In the genomic region with DNA sequence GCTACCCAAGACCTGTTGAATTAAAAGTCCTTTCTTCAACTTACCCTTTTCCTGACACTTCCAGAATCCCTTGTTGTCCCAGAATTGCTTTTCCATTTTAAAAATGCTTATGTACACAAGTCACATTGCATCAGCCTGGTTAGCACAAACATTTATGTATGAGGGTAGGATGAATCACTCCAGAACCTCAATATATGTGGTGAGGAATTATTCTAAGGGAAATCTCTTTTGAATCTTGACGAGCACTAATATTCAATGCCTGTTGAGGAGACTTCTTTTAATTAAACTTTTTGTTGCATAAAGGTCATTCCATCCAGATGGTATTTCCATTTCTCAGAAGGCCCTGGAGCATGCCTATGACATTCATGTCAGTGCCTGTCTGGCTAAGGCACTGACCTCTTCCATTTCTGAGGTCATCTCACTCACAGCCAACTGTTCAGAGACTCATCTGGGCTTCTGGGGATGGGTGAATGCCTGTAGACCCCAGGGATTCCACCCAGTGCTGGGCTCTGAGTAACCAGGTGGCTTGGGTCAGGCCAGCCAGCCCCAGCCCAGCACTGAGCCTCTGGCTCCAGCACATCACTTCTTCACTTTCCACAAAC, we compare ENCODE assay signal across 25 cellular contexts. TPM values are rescaled to one million over a fixed set of nuclear protein-coding genes. Genes with fewer than 3 reads are reported as not detected.
DNase-seq lines count a peak whose midpoint lies in the region; ATAC-seq and TF ChIP-seq lines count a peak whose summit lies in the region.
"Had no signal": no experiment of that assay in that cellular context is flagged by ENCODE, and none has a peak within 500 bp of the region (broad histone marks: within the 10 kb centered on the region; RNA-seq: fewer than 3 reads in every experiment).

No MANE protein-coding gene starts in this region.

- H3K4me1 ChIP-seq in GM23248 (ENCODE audit: insufficient read depth) (peaks cover 10% of the 10 kb centered on the region), Panc1 (ENCODE audit: control insufficient read depth, insufficient read depth, low read length) (no peaks in the 10 kb centered on the region), osteoblast (ENCODE audit: insufficient read depth, low read length) (peaks cover 11% of the 10 kb centered on the region)
- H3K4me1 ChIP-seq: BLaER1, HAP-1, prostate gland, spleen had no signal

- intact Hi-C loops in Panc1 (cut with micrococcal nuclease; ENCODE audit: unreplicated experiment), result no loop called here

- BruUV-seq in Panc1 (replicated peaks; lab: Mats Ljungman, UMichigan), result no TSS peak

- no peak for TF ChIP-seq CTCF in Panc1 (IDR thresholded peaks at IDR 0.05)
- no peak for TF ChIP-seq CTCF in choroid plexus epithelial cell (conservative IDR thresholded peaks at IDR 0.05; ENCODE audit: low read depth, low read length)
- TF ChIP-seq CTCF in osteoblast (IDR thresholded peaks at IDR 0.05; ENCODE audit: extremely low read depth, low read depth, low read length), result no peak

- 37 to 43% methylated on average over 1 of the region's 1 CpG for WGBS in GM23248 (ENCODE audit: low coverage in 1 of 2, low lambda C conversion rate in 2 of 2, missing lambda C conversion rate in 2 of 2), 2 experiments

- H3K9me3 ChIP-seq in GM23248 (ENCODE audit: low read depth) (no peaks in the 10 kb centered on the region), Panc1 (ENCODE audit: control insufficient read depth, insufficient read depth, low read depth, low read length) (no peaks in the 10 kb centered on the region), osteoblast (ENCODE audit: low read depth, low read length) (no peaks in the 10 kb centered on the region)
- H3K9me3 ChIP-seq: BLaER1, HAP-1, prostate gland, spleen had no signal

- H2AFZ ChIP-seq in GM23248, result 0 out of 2 replicates have a peak overlapping the region, but pooled peaks have one; percentile 46
- no peak overlapping the region for H2AFZ ChIP-seq in osteoblast (ENCODE audit: low read length)

- H3F3A ChIP-seq in GM23248 (ENCODE audit: insufficient read depth), result no peaks in the 10 kb centered on the region

- no peaks in the 10 kb centered on the region for H3K79me2 ChIP-seq in GM23248 (ENCODE audit: insufficient read depth)
- no peaks in the 10 kb centered on the region for H3K79me2 ChIP-seq in osteoblast (ENCODE audit: insufficient read depth, low read length)

- H3K27ac ChIP-seq in GM23248 (no peak overlapping the region), Panc1 (ENCODE audit: low read length) (no peak overlapping the region), osteoblast (ENCODE audit: low read depth, low read length) (peak overlapping the region; percentile 24)
- H3K27ac ChIP-seq: BLaER1, prostate gland, spleen had no signal

- ATAC-seq in Panc1, result no peak
- no peak for ATAC-seq in GM21360 (IDR thresholded peaks at IDR 0.05; ENCODE audit: unreplicated experiment)
- ATAC-seq in HG02885 (IDR thresholded peaks at IDR 0.05; ENCODE audit: poor library complexity, unreplicated experiment), result no peak
- ATAC-seq: natural killer cell had no signal

- peak; percentile 67 for DNase-seq in GM23248
- peak; percentile 7 for DNase-seq in Panc1 (ENCODE audit: low read depth, low spot score)
- DNase-seq in choroid plexus epithelial cell (ENCODE audit: low read depth), result peak; percentile 39
- peak; percentile 82 for DNase-seq in osteoblast (ENCODE audit: insufficient read length, low spot score, missing footprints)
- DNase-seq in inferior parietal cortex (ENCODE audit: extremely low spot score), result no peak
- DNase-seq in DMS 273 (lab: John Stamatoyannopoulos, UW; ENCODE audit: unreplicated experiment), result no peak
- DNase-seq: activated CD4-positive, CD25-positive, alpha-beta regulatory T cell; activated effector memory CD4-positive, alpha-beta T cell treated with anti-CD3 and anti-CD28 coated beads, Interleukin-2, amount 50 U/mL, for 16 hours; anterior cingulate cortex; cortex of kidney; natural killer cell; NCI-H1694; NCI-H345; SHP77; spleen had no signal

- H3K9me2 ChIP-seq in GM23248 (ENCODE audit: insufficient read depth), result no peaks in the 10 kb centered on the region

- POLR2A ChIA-PET in Panc1 (lab: Charles Lee), result no interaction called here

- in situ Hi-C loops in GM23248 (cut with MboI) (no loop called here), Panc1 (cut with HindIII; ENCODE audit: low pct_unique_long_range_greater_than_20kb, low sequenced_read_pairs) (no loop called here)

- H3K4me3 ChIP-seq in GM23248 (no peak overlapping the region), Panc1 (ENCODE audit: low read depth in 2 of 2, low read length in 2 of 2) (no peak overlapping the region), choroid plexus epithelial cell (ENCODE audit: low read depth, low read length) (no peak overlapping the region), osteoblast (ENCODE audit: insufficient read depth, low read length) (no peak overlapping the region)
- H3K4me3 ChIP-seq: BLaER1, HAP-1, lung, prostate gland, spleen had no signal

- H3K4me2 ChIP-seq in GM23248 (ENCODE audit: unreplicated experiment), result no peak overlapping the region
- peak overlapping the region; percentile 37 for H3K4me2 ChIP-seq in osteoblast (ENCODE audit: insufficient read depth, low read length)
- H3K4me2 ChIP-seq: BLaER1 had no signal

- no peak overlapping the region for H3K9ac ChIP-seq in GM23248
- H3K9ac ChIP-seq: BLaER1 had no signal

- CTCF ChIA-PET in Panc1 (lab: Charles Lee), result no interaction called here

- no peaks in the 10 kb centered on the region for H4K20me1 ChIP-seq in GM23248 (ENCODE audit: insufficient read depth)
- H4K20me1 ChIP-seq in osteoblast (ENCODE audit: insufficient read depth, low read length), result no peaks in the 10 kb centered on the region
- H4K20me1 ChIP-seq: BLaER1 had no signal

- H3K36me3 ChIP-seq in GM23248 (ENCODE audit: low read depth), result no peaks in the 10 kb centered on the region
- no peaks in the 10 kb centered on the region for H3K36me3 ChIP-seq in Panc1 (ENCODE audit: control insufficient read depth, insufficient read depth, low read length)
- H3K36me3 ChIP-seq in osteoblast (ENCODE audit: insufficient read depth, low read length), result no peaks in the 10 kb centered on the region
- H3K36me3 ChIP-seq: BLaER1, HAP-1, prostate gland, spleen had no signal

- H3K27me3 ChIP-seq in GM23248 (replicated peaks; ENCODE audit: insufficient read depth) (no peaks in the 10 kb centered on the region), Panc1 (ENCODE audit: control insufficient read depth, insufficient read depth, low read length) (no peaks in the 10 kb centered on the region), osteoblast (ENCODE audit: insufficient read depth, low read length) (no peaks in the 10 kb centered on the region)
- H3K27me3 ChIP-seq: BLaER1, spleen had no signal

RNA-seq across cellular contexts. Expression of gene ACMSD, which starts 28.2 kb away (rescaled TPM):
- not detected in 2 replicates for total RNA-seq in GM23248 (2014; rRNA removed; shearing (Covaris generic))
- not detected in 2 replicates for polyA plus RNA-seq in GM23248 (2016; fragmentation: Nextera tagmentation; extraction: Ambion mirVana)
- total RNA-seq in Panc1 (2021; ENCODE audit: unreplicated experiment), result not detected
- polyA plus RNA-seq in Panc1 (2012; ENCODE audit: insufficient read length), result not detected
- not detected in 2 replicates for total RNA-seq in osteoblast
- total RNA-seq: activated CD8-positive, alpha-beta memory T cell treated with anti-CD3 and anti-CD28 coated beads for 36 hours; endothelial cell of umbilical vein; natural killer cell; prostate gland; spleen; T-helper 1 cell treated with Interleukin-12 subunit alpha and Interleukin-12 subunit beta and Interleukin-4 antibody, amounts not matched to agents 30 ng/mL and 1 ng/mL, for 36 hours; temporal lobe had no signal
- polyA plus RNA-seq: endothelial cell of umbilical vein, spleen had no signal

RNA-seq across cellular contexts. Expression of gene CCNT2, which starts 52.0 kb away (rescaled TPM):
- total RNA-seq in GM23248 (2014; rRNA removed; shearing (Covaris generic)), result 15.0 and 15.7 TPM in 2 replicates
- 15.5 and 16.6 TPM in 2 replicates for polyA plus RNA-seq in GM23248 (2016; fragmentation: Nextera tagmentation; extraction: Ambion mirVana)
- total RNA-seq in Panc1 (2021; ENCODE audit: unreplicated experiment) (29.6 TPM), osteoblast (26.2 and 26.8 TPM in 2 replicates)
- polyA plus RNA-seq in Panc1 (2012; ENCODE audit: insufficient read length), result 14.1 TPM

Comparison
In these comparisons a context has a peak if more than half of its experiments do, and no peak if none do; other contexts are left out.
1. DNase-seq: peak in GM23248 (single experiment), Panc1 (single experiment), choroid plexus epithelial cell (single experiment) and osteoblast (single experiment); none in inferior parietal cortex (single experiment) and DMS 273 (single experiment).